17 cellular contexts compared by ENCODE assay signal in genomic region chr1:6170742-6171201, GRCh38. TPM values are rescaled to one million over a fixed set of nuclear protein-coding genes. Genes with fewer than 3 reads are reported as not detected.
DNase-seq lines count a peak whose midpoint lies in the region; ATAC-seq lines count a peak whose summit lies in the region.
"Had no signal": no experiment of that assay in that cellular context is flagged by ENCODE, and none has a peak within 500 bp of the region (broad histone marks: within the 10 kb centered on the region; RNA-seq: fewer than 3 reads in every experiment).

No MANE protein-coding gene starts in this region.

- no peaks in the 10 kb centered on the region for H3K36me3 ChIP-seq in BLaER1
- no peaks in the 10 kb centered on the region for H3K36me3 ChIP-seq in Karpas-422 (ENCODE audit: insufficient read depth, low read length)

- no peaks in the 10 kb centered on the region; the same call in 1 of the 2 replicates for H3K9me2 ChIP-seq in Karpas-422 (replicated peaks; ENCODE audit: insufficient read depth, low read length)

- H3K4me2 ChIP-seq in BLaER1 (peak overlapping the region; percentile 92), Karpas-422 (ENCODE audit: low read depth, low read length, poor library complexity, severe bottlenecking) (no peak overlapping the region)

- no peak overlapping the region for H2AFZ ChIP-seq in Karpas-422 (ENCODE audit: low read length)

- H3K4me1 ChIP-seq in BLaER1 (peaks cover 33% of the 10 kb centered on the region), Karpas-422 (ENCODE audit: low read length) (no peaks in the 10 kb centered on the region)

- H3K9me3 ChIP-seq in BLaER1: no peaks in the 10 kb centered on the region
- H3K9me3 ChIP-seq in Karpas-422 (ENCODE audit: low read length): no peaks in the 10 kb centered on the region

- H3K27ac ChIP-seq in BLaER1: peak overlapping the region; percentile 78
- H3K27ac ChIP-seq in cingulate gyrus (ENCODE audit: low read depth, low read length): peak overlapping the region; percentile 93
- H3K27ac ChIP-seq in Karpas-422 (ENCODE audit: low read length): no peak overlapping the region

- peak overlapping the region; percentile 22; the same call in 1 of the 2 replicates for H3K4me3 ChIP-seq in BLaER1
- H3K4me3 ChIP-seq in Karpas-422 (ENCODE audit: low read length): no peak overlapping the region

- ATAC-seq in GM18870 (IDR thresholded peaks at IDR 0.05; ENCODE audit: unreplicated experiment): no peak

- DNase-seq in MV-4-11 (lab: John Stamatoyannopoulos, UW) (peak; percentile 54), occipital lobe (lab: John Stamatoyannopoulos, UW) (peak; percentile 75), AML-193 (lab: John Stamatoyannopoulos, UW) (no peak), Karpas-422 (no peak), NCI-H2196 treated with DMSO at 0.1 percent for 48 hours (lab: John Stamatoyannopoulos, UW; ENCODE audit: unreplicated experiment) (no peak)
- DNase-seq: activated CD4-positive, alpha-beta T cell treated with anti-CD3 and anti-CD28 coated beads for 48 hours; activated naive CD8-positive, alpha-beta T cell treated with anti-CD3 and anti-CD28 coated beads for 36 hours; CD4-positive, alpha-beta T cell; DMS153; foreskin melanocyte; naive B cell; NCI-H1105; NCI-H2081 had no signal

- H3K27me3 ChIP-seq in BLaER1 (peaks cover under 1% of the 10 kb centered on the region; the same call in 1 of the 2 replicates), Karpas-422 (ENCODE audit: low read length) (no peaks in the 10 kb centered on the region)

- H3K9ac ChIP-seq in BLaER1: peak overlapping the region; percentile 64
- no peak overlapping the region for H3K9ac ChIP-seq in Karpas-422 (ENCODE audit: low read length)

- H4K20me1 ChIP-seq in BLaER1 (no peaks in the 10 kb centered on the region; the same call in 1 of the 2 replicates), Karpas-422 (ENCODE audit: insufficient read depth, low read depth, low read length) (0 out of 2 replicates have a peak, but pooled peaks cover 4% of the 10 kb centered on the region)

- H3K79me2 ChIP-seq in Karpas-422 (ENCODE audit: low read length): no peaks in the 10 kb centered on the region

RNA-seq across cellular contexts. Expression of gene CHD5, which starts 9.3 kb away (rescaled TPM):
- 40.9 TPM for total RNA-seq in occipital lobe
- total RNA-seq in Karpas-422 (2014; rRNA removed; shearing (Covaris generic); ENCODE audit: low replicate concordance): not detected in 2 replicates
- total RNA-seq: HT1080 had no signal

RNA-seq across cellular contexts. Expression of gene RPL22, which starts 28.6 kb away (rescaled TPM):
- 371 TPM for total RNA-seq in occipital lobe
- 183 and 271 TPM in 2 replicates for total RNA-seq in Karpas-422 (2014; rRNA removed; shearing (Covaris generic); ENCODE audit: low replicate concordance)

RNA-seq across cellular contexts. Expression of gene RNF207, which starts 35.1 kb away (rescaled TPM):
- total RNA-seq in occipital lobe: 8.7 TPM
- not detected in 2 replicates for total RNA-seq in Karpas-422 (2014; rRNA removed; shearing (Covaris generic); ENCODE audit: low replicate concordance)

Comparison
In these comparisons a context has a peak if more than half of its experiments do, and no peak if none do; other contexts are left out.
1. DNase-seq: peak in MV-4-11 (single experiment) and occipital lobe (single experiment); none in AML-193 (0 of 2), Karpas-422 (single experiment) and NCI-H2196 treated with DMSO at 0.1 percent for 48 hours (single experiment).
2. RNA of gene CHD5, which starts 9.3 kb away (total RNA-seq): 40.9 TPM in occipital lobe (single experiment); not detected in Karpas-422; every median in the first group is over 10 times any median in the second.